ENCODE assay signal across 15 cellular contexts in genomic region chr3:12175137-12175593, GRCh38. TPM values are rescaled to one million over a fixed set of nuclear protein-coding genes. Genes with fewer than 3 reads are reported as not detected.
DNase-seq lines count a peak whose midpoint lies in the region; ATAC-seq and TF ChIP-seq lines count a peak whose summit lies in the region.
"Had no signal": no experiment of that assay in that cellular context is flagged by ENCODE, and none has a peak within 500 bp of the region (broad histone marks: within the 10 kb centered on the region; RNA-seq: fewer than 3 reads in every experiment).

No MANE protein-coding gene starts in this region.

- H3K27ac Mint-ChIP-seq in dendritic cell treated with granulocyte-macrophage colony-stimulating factor and Interleukin-4, amounts not matched to agents 40 ng/mL and 50 ng/mL, for 4 days = peak overlapping the region; percentile 40
- H3K27ac Mint-ChIP-seq: CD8-positive, alpha-beta memory T cell; nephron progenitor cell; T-helper 1 cell treated with Interleukin-12 subunit alpha and Interleukin-12 subunit beta and Interleukin-4 antibody, amounts not matched to agents 30 μg/mL and 1 μg/mL, for 36 hours had no signal

- no peak overlapping the region for H3K9ac ChIP-seq in SK-N-SH

- peaks cover 19% of the 10 kb centered on the region for H3K9me3 Mint-ChIP-seq in dendritic cell treated with granulocyte-macrophage colony-stimulating factor and Interleukin-4, amounts not matched to agents 40 ng/mL and 50 ng/mL, for 4 days

- CTCF ChIA-PET in SK-N-SH (lab: Yijun Ruan, JAX) = interaction anchor here (0.7 to 13.4 kb wide), 24 partner anchors 8 to 328 kb away, joined by 3 to 229 read pairs (median 10); partner anchors contain the start of gene TAMM41

- H3K4me3 Mint-ChIP-seq in dendritic cell treated with granulocyte-macrophage colony-stimulating factor and Interleukin-4, amounts not matched to agents 40 ng/mL and 50 ng/mL, for 4 days = no peak overlapping the region
- H3K4me3 Mint-ChIP-seq: CD8-positive, alpha-beta memory T cell; nephron progenitor cell; T-helper 1 cell treated with Interleukin-12 subunit alpha and Interleukin-12 subunit beta and Interleukin-4 antibody, amounts not matched to agents 30 μg/mL and 1 μg/mL, for 36 hours had no signal

- POLR2A ChIA-PET in SK-N-SH (lab: Yijun Ruan, JAX) = interaction anchor here (0.6 kb wide), 1 partner anchor 22 kb away, joined by 3 read pairs; no protein-coding TSS in a partner anchor

- H3F3A ChIP-seq in SK-N-SH (replicated peaks; ENCODE audit: insufficient read depth) = no peaks in the 10 kb centered on the region

- no peak overlapping the region for H3K4me3 ChIP-seq in SK-N-SH (ENCODE audit: low read depth in 2 of 2, low read length in 1 of 2)
- H3K4me3 ChIP-seq: tibial nerve had no signal

- no peaks in the 10 kb centered on the region for H3K9me3 ChIP-seq in SK-N-SH

- intact Hi-C loops in dendritic cell treated with granulocyte-macrophage colony-stimulating factor and Interleukin-4, amounts not matched to agents 40 ng/mL and 50 ng/mL, for 4 days (cut with micrococcal nuclease) = loop anchor here (5.0 kb wide), 1 partner anchor 307 kb away; the partner anchor contains the start of gene TSEN2

- TF ChIP-seq RAD21 in SK-N-SH (IDR thresholded peaks at IDR 0.05; ENCODE audit: low read length) = no peak

- TF ChIP-seq EP300 in SK-N-SH (IDR thresholded peaks at IDR 0.05; ENCODE audit: borderline replicate concordance in 1 of 2, low read depth in 1 of 2, low read length in 1 of 2) = no peak

- ATAC-seq in GM18858 (IDR thresholded peaks at IDR 0.05; ENCODE audit: unreplicated experiment) (no peak), HG03571 (IDR thresholded peaks at IDR 0.05; ENCODE audit: unreplicated experiment) (no peak), GM21447 (IDR thresholded peaks at IDR 0.05; ENCODE audit: unreplicated experiment) (no peak)

- H2AFZ ChIP-seq in SK-N-SH (ENCODE audit: low read depth) = no peak overlapping the region

- TF ChIP-seq CTCF in SK-N-SH (IDR thresholded peaks at IDR 0.05) = no peak

- no peaks in the 10 kb centered on the region for H3K79me2 ChIP-seq in SK-N-SH (ENCODE audit: insufficient read depth)

- H3K4me1 Mint-ChIP-seq in dendritic cell treated with granulocyte-macrophage colony-stimulating factor and Interleukin-4, amounts not matched to agents 40 ng/mL and 50 ng/mL, for 4 days (ENCODE audit: low read depth) = peaks cover 67% of the 10 kb centered on the region
- H3K4me1 Mint-ChIP-seq: CD8-positive, alpha-beta memory T cell; nephron progenitor cell had no signal

- no peak overlapping the region for H3K27ac ChIP-seq in SK-N-SH (ENCODE audit: low read depth in 2 of 2, low read length in 1 of 2)
- H3K27ac ChIP-seq: tibial nerve had no signal

- no peaks in the 10 kb centered on the region for H3K36me3 ChIP-seq in SK-N-SH (replicated peaks in 1 of 2; ENCODE audit: control insufficient read depth in 1 of 2, insufficient read depth in 2 of 2, low read length in 1 of 2)

- H3K36me3 Mint-ChIP-seq in dendritic cell treated with granulocyte-macrophage colony-stimulating factor and Interleukin-4, amounts not matched to agents 40 ng/mL and 50 ng/mL, for 4 days (ENCODE audit: low read depth) = peaks cover 7% of the 10 kb centered on the region
- H3K36me3 Mint-ChIP-seq: CD8-positive, alpha-beta memory T cell had no signal

- no peaks in the 10 kb centered on the region for H4K20me1 ChIP-seq in SK-N-SH (ENCODE audit: insufficient read depth)

- H3K27me3 ChIP-seq in SK-N-SH (ENCODE audit: insufficient read depth) = no peaks in the 10 kb centered on the region
- H3K27me3 ChIP-seq: tibial nerve had no signal

- H3K4me1 ChIP-seq in SK-N-SH (ENCODE audit: control insufficient read depth in 1 of 2, insufficient read depth in 2 of 2, low read depth in 1 of 2, low read length in 1 of 2) = peaks cover 0 to 4% of the 10 kb centered on the region in 2 experiments; a peak in 2 of 4 replicates

- 55% methylated on average over 1 of the region's 1 CpG for WGBS in SK-N-SH (ENCODE audit: low lambda C conversion rate)

- no peak overlapping the region for H3K4me2 ChIP-seq in SK-N-SH

- H3K27me3 Mint-ChIP-seq in dendritic cell treated with granulocyte-macrophage colony-stimulating factor and Interleukin-4, amounts not matched to agents 40 ng/mL and 50 ng/mL, for 4 days = no peaks in the 10 kb centered on the region

- peak; percentile 32 for DNase-seq in GM03348 (ENCODE audit: low spot score)
- DNase-seq in SK-N-SH = no peak
- DNase-seq in renal cortical epithelial cell (ENCODE audit: low read depth) = peak; percentile 28
- no peak for DNase-seq in NK-92 treated with Interleukin-12 subunit alpha and Interleukin-12 subunit beta, amount 100 ng/mL, for 24 hours (lab: John Stamatoyannopoulos, UW)
- DNase-seq: activated CD8-positive, alpha-beta memory T cell treated with anti-CD3 and anti-CD28 coated beads, Interleukin-2, amount 50 U/mL, for 48 hours; stimulated activated naive CD4-positive, alpha-beta T cell had no signal

- H3K9me2 ChIP-seq in SK-N-SH = no peaks in the 10 kb centered on the region

TF ChIP-seq in SK-N-SH, 30 proteins besides CTCF, POLR2A, EP300 and RAD21:
- TF ChIP-seq TCF12 (IDR thresholded peaks at IDR 0.05) (peak; percentile 60), GABPA (IDR thresholded peaks at IDR 0.05; ENCODE audit: low read depth) (no peak), ELF1 (IDR thresholded peaks at IDR 0.05) (no peak), REST (IDR thresholded peaks at IDR 0.05; ENCODE audit: low read depth, low read length) (no peak), FOXJ3 (CRISPR knock-in tag; IDR thresholded peaks at IDR 0.05) (no peak), SIN3A (IDR thresholded peaks at IDR 0.05; ENCODE audit: borderline replicate concordance, low read depth, low read length) (no peak), RCOR1 (IDR thresholded peaks at IDR 0.05; ENCODE audit: low read length) (no peak), JUND (IDR thresholded peaks at IDR 0.05) (no peak; the same call in 1 of the 2 replicates), TAF1 (IDR thresholded peaks at IDR 0.05; ENCODE audit: borderline replicate concordance, low read depth, low read length) (no peak), SMC3 (IDR thresholded peaks at IDR 0.05; ENCODE audit: low read depth, low read length) (no peak)
- TF ChIP-seq, protein P1, sequence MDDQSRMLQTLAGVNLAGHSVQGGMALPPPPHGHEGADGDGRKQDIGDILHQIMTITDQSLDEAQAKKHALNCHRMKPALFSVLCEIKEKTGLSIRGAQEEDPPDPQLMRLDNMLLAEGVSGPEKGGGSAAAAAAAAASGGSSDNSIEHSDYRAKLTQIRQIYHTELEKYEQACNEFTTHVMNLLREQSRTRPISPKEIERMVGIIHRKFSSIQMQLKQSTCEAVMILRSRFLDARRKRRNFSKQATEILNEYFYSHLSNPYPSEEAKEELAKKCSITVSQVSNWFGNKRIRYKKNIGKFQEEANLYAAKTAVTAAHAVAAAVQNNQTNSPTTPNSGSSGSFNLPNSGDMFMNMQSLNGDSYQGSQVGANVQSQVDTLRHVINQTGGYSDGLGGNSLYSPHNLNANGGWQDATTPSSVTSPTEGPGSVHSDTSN (IDR thresholded peaks at IDR 0.05) = peak; percentile 56
- TF ChIP-seq, protein P2, sequence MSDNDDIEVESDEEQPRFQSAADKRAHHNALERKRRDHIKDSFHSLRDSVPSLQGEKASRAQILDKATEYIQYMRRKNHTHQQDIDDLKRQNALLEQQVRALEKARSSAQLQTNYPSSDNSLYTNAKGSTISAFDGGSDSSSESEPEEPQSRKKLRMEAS (IDR thresholded peaks at IDR 0.05; ENCODE audit: low read depth) = no peak

RNA-seq across cellular contexts. Expression of gene TIMP4, which starts 16.5 kb away (rescaled TPM):
- polyA plus RNA-seq in SK-N-SH (2012; rRNA removed) = not detected in 2 replicates
- polyA plus RNA-seq in SK-N-SH (2012; cell fraction: cytosol; rRNA removed) = not detected in 2 replicates
- polyA plus RNA-seq in SK-N-SH (2012; cell fraction: nucleus; rRNA removed) = not detected in 2 replicates
- 0.25 and 0.69 TPM in 2 replicates for total RNA-seq in renal cortical epithelial cell
- total RNA-seq: CD8-positive, alpha-beta memory T cell; OCI-LY7 had no signal
- polyA plus RNA-seq: CD8-positive, alpha-beta memory T cell had no signal

Comparison
In these comparisons a context has a peak if more than half of its experiments do, and no peak if none do; other contexts are left out.
1. DNase-seq: peak in GM03348 (single experiment) and renal cortical epithelial cell (single experiment); none in SK-N-SH (single experiment) and NK-92 treated with Interleukin-12 subunit alpha and Interleukin-12 subunit beta, amount 100 ng/mL, for 24 hours (single experiment).